ENCODE assay signal across 34 cellular contexts in genomic region chr13:49865174-49865573, GRCh38.
"Had no signal": no experiment of that assay in that cellular context is flagged by ENCODE, and none has a peak within 500 bp of the region (broad histone marks: within the 10 kb centered on the region; RNA-seq: fewer than 3 reads in every experiment).

No MANE protein-coding gene starts in this region.

- H3K27me3 ChIP-seq: MG63 had no signal

- DNase-seq: Karpas-422, Kasumi-1, MG63, MM.1S, MV-4-11, NCI-H1048, NCI-H1092, NCI-H1092 treated with DMSO at 0.1 percent for 48 hours, NCI-H1105, NCI-H1105 treated with DMSO at 0.1 percent for 48 hours, NCI-H1417, NCI-H1417 treated with DMSO at 0.1 percent for 48 hours, NCI-H1436, NCI-H1436 treated with DMSO at 0.1 percent for 48 hours, NCI-H146, NCI-H1694, NCI-H1694 treated with DMSO at 0.1 percent for 48 hours, NCI-H187, NCI-H187 treated with DMSO at 0.1 percent for 48 hours, NCI-H1930, NCI-H2029, NCI-H2029 treated with DMSO at 0.1 percent for 48 hours, NCI-H2081, NCI-H2081 treated with DMSO at 0.1 percent for 48 hours, NCI-H2107, NCI-H2171, NCI-H2171 treated with DMSO at 0.1 percent for 48 hours, NCI-H2227 treated with DMSO at 0.1 percent for 48 hours, NCI-H226, NCI-H345, NCI-H446, NCI-H446 treated with DMSO at 0.1 percent for 48 hours, NCI-H510A had no signal

- H3K4me3 ChIP-seq: MG63 had no signal

- H3K27ac ChIP-seq: KMS-11 had no signal

- H3K36me3 ChIP-seq: MG63 had no signal
